ENCODE assay signal across 14 cellular contexts in the genomic region with DNA sequence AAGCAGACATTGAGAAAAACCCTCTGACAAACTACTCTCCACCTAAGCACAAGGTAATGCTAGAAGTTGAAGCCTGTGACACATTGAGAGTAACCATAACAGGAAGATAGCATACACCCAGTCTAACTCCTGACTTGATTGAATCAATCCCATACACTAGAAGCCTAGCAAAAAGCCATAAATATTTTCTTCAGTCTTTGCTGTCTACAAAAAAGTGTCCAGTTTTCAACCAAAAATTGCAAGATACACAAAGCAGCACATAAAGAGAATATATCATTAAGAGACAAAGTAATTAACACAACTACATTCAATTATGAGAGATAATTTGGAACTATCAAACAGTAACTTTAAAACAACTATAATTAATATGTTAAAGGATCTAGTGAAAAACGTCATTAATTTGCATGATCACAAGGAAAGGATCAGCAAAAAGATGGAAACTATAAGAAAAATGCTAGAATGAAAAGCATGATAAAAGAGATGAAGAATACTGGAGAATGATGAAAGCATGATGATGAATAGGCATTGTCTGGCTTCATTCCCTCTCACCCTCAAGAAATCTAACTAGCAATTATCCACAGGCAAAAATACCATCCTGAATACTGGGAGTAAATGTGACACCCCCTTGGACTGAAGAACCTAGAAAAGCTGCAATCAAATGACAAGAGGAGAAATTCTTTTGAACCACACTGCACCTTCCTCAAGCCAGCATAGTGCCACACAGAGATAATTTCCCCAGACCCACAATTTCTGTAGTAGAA.
DNase-seq lines count a peak whose midpoint lies in the region; FAIRE-seq and TF ChIP-seq lines count a peak whose summit lies in the region.
"Had no signal": no experiment of that assay in that cellular context is flagged by ENCODE, and none has a peak within 500 bp of the region (broad histone marks: within the 10 kb centered on the region; RNA-seq: fewer than 3 reads in every experiment).

No MANE protein-coding gene starts in this region.

- TF ChIP-seq CTCF in HEK293 (tag by site-specific recombination; IDR thresholded peaks at IDR 0.05) (no peak), astrocyte (IDR thresholded peaks at IDR 0.05; ENCODE audit: insufficient read depth, low read depth, low read length) (no peak), spleen (IDR thresholded peaks at IDR 0.05 in 8 of 11, conservative IDR thresholded peaks at IDR 0.05 in 3 of 11) (no peak)

- H3K36me3 ChIP-seq in HEK293 (ENCODE audit: control insufficient read depth in 2 of 2, insufficient read depth in 1 of 2, low read length in 2 of 2) (no peaks in the 10 kb centered on the region), astrocyte (ENCODE audit: insufficient read depth, low read length) (no peaks in the 10 kb centered on the region), mesodermal cell (ENCODE audit: control insufficient read depth, insufficient read depth, low read length) (no peaks in the 10 kb centered on the region), H7 (replicated peaks; ENCODE audit: control insufficient read depth, insufficient read depth, low read length) (no peaks in the 10 kb centered on the region), spleen (no peaks in the 10 kb centered on the region)
- H3K36me3 ChIP-seq: BLaER1 treated with 17β-estradiol and CSF1 and Interleukin-3, amounts not matched to agents 10 nM and 100 nM had no signal

- no peaks in the 10 kb centered on the region for H3K36me3 Mint-ChIP-seq in astrocyte (ENCODE audit: low read depth, unreplicated experiment)
- H3K36me3 Mint-ChIP-seq: CD8-positive, alpha-beta T cell had no signal

- no peaks in the 10 kb centered on the region for H3K79me2 ChIP-seq in astrocyte (ENCODE audit: insufficient read depth, low read length)

- H3K27ac ChIP-seq in HEK293 (ENCODE audit: extremely low read depth, low read depth, low read length), result no peak overlapping the region
- H3K27ac ChIP-seq in astrocyte (ENCODE audit: low read depth, low read length), result no peak overlapping the region
- H3K27ac ChIP-seq in mesodermal cell (ENCODE audit: low read depth, low read length, severe bottlenecking), result peak overlapping the region; percentile 25
- H3K27ac ChIP-seq in spleen, result no peak overlapping the region
- H3K27ac ChIP-seq: BLaER1 treated with 17β-estradiol and CSF1 and Interleukin-3, amounts not matched to agents 10 nM and 100 nM had no signal

- H3K27me3 Mint-ChIP-seq in astrocyte (ENCODE audit: low read depth, unreplicated experiment), result no peaks in the 10 kb centered on the region

- peaks cover 42% of the 10 kb centered on the region for H3K4me1 Mint-ChIP-seq in astrocyte (ENCODE audit: low read depth, unreplicated experiment)
- H3K4me1 Mint-ChIP-seq: B cell had no signal

- intact Hi-C loops in spleen (cut with DNase I; ENCODE audit: low total_unique reads), result no loop called here

- CTCF ChIA-PET in HEK293 (lab: Yijun Ruan, JAX), result no interaction called here

- no peaks in the 10 kb centered on the region for H3K4me1 ChIP-seq in HEK293 (ENCODE audit: control insufficient read depth, insufficient read depth, low read length)
- H3K4me1 ChIP-seq in astrocyte (ENCODE audit: insufficient read depth, low read length), result peaks cover 4% of the 10 kb centered on the region
- H3K4me1 ChIP-seq in mesodermal cell (ENCODE audit: control insufficient read depth, insufficient read depth, low read length, poor library complexity, severe bottlenecking), result peaks cover 3% of the 10 kb centered on the region
- no peaks in the 10 kb centered on the region for H3K4me1 ChIP-seq in spleen

- DNase-seq in astrocyte (ENCODE audit: low read depth), result no peak
- no peak for DNase-seq in H4 (ENCODE audit: low spot score)
- DNase-seq in H7, result no peak
- no peak for DNase-seq in spleen
- DNase-seq: Calu3; CD8-positive, alpha-beta T cell; DMS79 treated with DMSO at 0.1 percent for 48 hours had no signal

- no peak overlapping the region for H2AFZ ChIP-seq in astrocyte (ENCODE audit: low read depth, low read length)

- no peak overlapping the region for H3K27ac Mint-ChIP-seq in astrocyte (ENCODE audit: unreplicated experiment)
- H3K27ac Mint-ChIP-seq: B cell; CD8-positive, alpha-beta T cell had no signal

- peak; percentile 45 for FAIRE-seq in astrocyte (lab: Jason Lieb, UNC)
- FAIRE-seq: GM12878, H54, HTR-8/SVneo had no signal

- H4K20me1 ChIP-seq in astrocyte (ENCODE audit: insufficient read depth, low read length), result no peaks in the 10 kb centered on the region
- H4K20me1 ChIP-seq: BLaER1 treated with 17β-estradiol and CSF1 and Interleukin-3, amounts not matched to agents 10 nM and 100 nM had no signal

- no peak overlapping the region for H3K4me2 ChIP-seq in astrocyte (ENCODE audit: low read length)
- H3K4me2 ChIP-seq: BLaER1 treated with 17β-estradiol and CSF1 and Interleukin-3, amounts not matched to agents 10 nM and 100 nM had no signal

- H3K9me3 ChIP-seq in HEK293 (ENCODE audit: control insufficient read depth, insufficient read depth, low read depth, low read length) (no peaks in the 10 kb centered on the region), astrocyte (ENCODE audit: insufficient read depth, low read depth, low read length) (no peaks in the 10 kb centered on the region), mesodermal cell (ENCODE audit: control insufficient read depth, low read length) (no peaks in the 10 kb centered on the region), spleen (peaks cover 0 to 16% (median 6%) of the 10 kb centered on the region in 8 donors)

- POLR2A ChIA-PET in HEK293 (lab: Yijun Ruan, JAX), result no interaction called here

- H3K4me3 Mint-ChIP-seq in astrocyte (ENCODE audit: unreplicated experiment), result no peak overlapping the region
- H3K4me3 Mint-ChIP-seq: B cell; CD8-positive, alpha-beta T cell had no signal

- H3K27me3 ChIP-seq in astrocyte (ENCODE audit: insufficient read depth, low read length) (no peaks in the 10 kb centered on the region), H7 (ENCODE audit: control insufficient read depth, insufficient read depth, low read length) (no peaks in the 10 kb centered on the region), spleen (replicated peaks in 1 of 7) (no peaks in the 10 kb centered on the region)
- H3K27me3 ChIP-seq: BLaER1 treated with 17β-estradiol and CSF1 and Interleukin-3, amounts not matched to agents 10 nM and 100 nM had no signal

- TF ChIP-seq POLR2A in spleen (IDR thresholded peaks at IDR 0.05), result no peak

- H3K9ac ChIP-seq in astrocyte (ENCODE audit: low read length), result no peak overlapping the region
- H3K9ac ChIP-seq: BLaER1 treated with 17β-estradiol and CSF1 and Interleukin-3, amounts not matched to agents 10 nM and 100 nM had no signal

- H3K9me3 Mint-ChIP-seq in astrocyte (ENCODE audit: unreplicated experiment), result peaks cover 2% of the 10 kb centered on the region

- H3K4me3 ChIP-seq in HEK293 (ENCODE audit: low read depth, low read length) (no peak overlapping the region), astrocyte (ENCODE audit: insufficient read depth, low read depth, low read length) (no peak overlapping the region), mesodermal cell (ENCODE audit: extremely low read depth, insufficient read depth, low read length, poor library complexity, severe bottlenecking) (no peak overlapping the region), H7 (ENCODE audit: insufficient read depth, low read depth, low read length) (no peak overlapping the region), spleen (no peak overlapping the region)
- H3K4me3 ChIP-seq: BLaER1 treated with 17β-estradiol and CSF1 and Interleukin-3, amounts not matched to agents 10 nM and 100 nM; GM12878 had no signal

- WGBS in mesodermal cell (ENCODE audit: insufficient coverage in 2 of 2), 2 experiments, result 80 to 83% methylated on average over 1 of the region's 1 CpG
- WGBS in spleen, 5 donors, result 72 to 98% (median 85%) methylated on average over 1 of the region's 1 CpG

TF ChIP-seq in HEK293, 187 proteins besides CTCF, POLR2A, EP300 and RAD21:
- TF ChIP-seq, protein P1, sequence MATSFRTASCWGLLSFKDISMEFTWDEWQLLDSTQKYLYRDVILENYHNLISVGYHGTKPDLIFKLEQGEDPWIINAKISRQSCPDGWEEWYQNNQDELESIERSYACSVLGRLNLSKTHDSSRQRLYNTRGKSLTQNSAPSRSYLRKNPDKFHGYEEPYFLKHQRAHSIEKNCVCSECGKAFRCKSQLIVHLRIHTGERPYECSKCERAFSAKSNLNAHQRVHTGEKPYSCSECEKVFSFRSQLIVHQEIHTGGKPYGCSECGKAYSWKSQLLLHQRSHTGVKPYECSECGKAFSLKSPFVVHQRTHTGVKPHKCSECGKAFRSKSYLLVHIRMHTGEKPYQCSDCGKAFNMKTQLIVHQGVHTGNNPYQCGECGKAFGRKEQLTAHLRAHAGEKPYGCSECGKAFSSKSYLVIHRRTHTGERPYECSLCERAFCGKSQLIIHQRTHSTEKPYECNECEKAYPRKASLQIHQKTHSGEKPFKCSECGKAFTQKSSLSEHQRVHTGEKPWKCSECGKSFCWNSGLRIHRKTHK (tag by site-specific recombination; IDR thresholded peaks at IDR 0.05), result peak; percentile 96
- peak; percentile 45 for TF ChIP-seq SETDB1 (IDR thresholded peaks at IDR 0.05; ENCODE audit: insufficient read length, low read length)
- no peak for TF ChIP-seq ZNF184 (tag by site-specific recombination; IDR thresholded peaks at IDR 0.05)
- TF ChIP-seq SP7 (tag by site-specific recombination; IDR thresholded peaks at IDR 0.05), result peak; percentile 67
